Comparison of ENCODE assay signal across 8 cellular contexts in the genomic region with DNA sequence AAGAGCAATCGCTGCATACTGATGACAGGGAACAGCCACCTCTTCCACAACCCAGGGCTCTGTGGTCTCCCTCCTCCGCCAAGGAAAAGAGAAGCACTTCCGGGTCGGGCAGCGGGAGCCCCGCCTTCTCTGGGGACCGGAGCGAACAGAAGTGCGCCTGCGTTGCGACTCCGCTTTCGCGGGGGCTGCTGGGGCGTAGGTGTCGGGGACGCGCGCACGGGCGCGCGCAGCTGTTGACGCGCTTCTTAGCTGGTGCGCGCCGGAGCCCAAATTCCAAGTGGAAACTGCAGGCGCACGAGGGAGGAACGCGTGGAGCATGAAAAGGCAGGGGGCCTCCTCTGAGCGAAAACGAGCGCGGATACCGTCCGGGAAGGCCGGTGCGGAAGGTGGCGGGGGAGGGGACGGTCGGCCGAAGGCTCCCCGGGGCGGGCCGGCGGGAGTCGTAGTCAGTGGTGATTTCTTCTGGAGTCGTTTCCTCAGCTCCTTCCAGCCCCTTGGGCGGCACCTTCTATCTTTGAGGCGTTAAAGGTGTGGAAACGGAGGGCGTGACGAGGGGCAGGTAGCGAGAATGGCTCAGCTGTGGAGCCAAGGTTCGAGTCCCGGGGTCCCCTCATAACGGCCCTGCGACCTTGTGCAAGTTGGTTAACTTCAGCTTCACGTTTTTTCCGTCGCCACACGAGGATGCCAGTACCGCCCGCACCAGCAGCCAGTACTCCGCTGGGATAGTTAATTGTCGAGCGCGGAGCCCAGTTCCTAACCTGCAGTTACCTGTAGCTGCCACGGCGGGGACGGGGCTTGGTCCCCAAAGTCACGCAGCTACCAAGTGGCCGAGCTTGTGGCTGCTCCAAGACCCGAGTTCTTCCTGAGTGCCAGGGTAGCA. TPM values are rescaled to one million over a fixed set of nuclear protein-coding genes. Genes with fewer than 3 reads are reported as not detected.
A peak's percentile ranks its signal among the peaks of the same experiment; 100 is the strongest.
DNase-seq lines count a peak whose midpoint lies in the region; ATAC-seq and TF ChIP-seq lines count a peak whose summit lies in the region.

A gene (minus strand): TSS at position 95 of the 880 bp plus-strand sequence. CDS start 78 bp downstream, at position 17.
A gene with protein sequence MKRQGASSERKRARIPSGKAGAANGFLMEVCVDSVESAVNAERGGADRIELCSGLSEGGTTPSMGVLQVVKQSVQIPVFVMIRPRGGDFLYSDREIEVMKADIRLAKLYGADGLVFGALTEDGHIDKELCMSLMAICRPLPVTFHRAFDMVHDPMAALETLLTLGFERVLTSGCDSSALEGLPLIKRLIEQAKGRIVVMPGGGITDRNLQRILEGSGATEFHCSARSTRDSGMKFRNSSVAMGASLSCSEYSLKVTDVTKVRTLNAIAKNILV (plus strand): TSS at position 202 of the 880 bp plus-strand sequence. CDS start 115 bp downstream, at position 317.

- H2AFZ ChIP-seq in Loucy (ENCODE audit: low read length) = peak within 1 kb of the TSS; percentile 90

- peak within 1 kb of the TSS; percentile 98 to 100 for H3K27ac Mint-ChIP-seq in natural killer cell

- TF ChIP-seq CTCF in Loucy (conservative IDR thresholded peaks at IDR 0.05; ENCODE audit: low read length) (peak; percentile 47), natural killer cell (IDR thresholded peaks at IDR 0.05) (peak; percentile 31)

- no peaks in the 10 kb centered on the region for H3K9me3 Mint-ChIP-seq in natural killer cell

- peaks cover 35% of the 10 kb centered on the region for H3K79me2 ChIP-seq in Loucy (ENCODE audit: insufficient read depth, low read length)

- no peaks in the 10 kb centered on the region for H3K27me3 Mint-ChIP-seq in natural killer cell (ENCODE audit: low read depth in 2 of 2)

- H3K4me3 Mint-ChIP-seq in natural killer cell = peak within 1 kb of the TSS; percentile 100

- H3K9ac ChIP-seq in ES-I3 (ENCODE audit: low read depth, low read length) = peak within 1 kb of the TSS; percentile 96
- H3K9ac ChIP-seq in Loucy (ENCODE audit: low read depth, low read length, poor library complexity, severe bottlenecking) = peak within 1 kb of the TSS; percentile 94

- H3K4me3 ChIP-seq in H7 (ENCODE audit: insufficient read depth, low read depth, low read length) = peak within 1 kb of the TSS; percentile 89
- H3K4me3 ChIP-seq in Loucy (ENCODE audit: low read length, poor library complexity, severe bottlenecking) = peak within 1 kb of the TSS; percentile 97

- H3K36me3 ChIP-seq in ES-I3 (ENCODE audit: insufficient read depth, low read length) = peaks cover 7% of the 10 kb centered on the region; the same call in 1 of the 2 replicates
- H3K36me3 ChIP-seq in H7 (replicated peaks; ENCODE audit: control insufficient read depth, insufficient read depth, low read length) = peaks cover 6% of the 10 kb centered on the region
- H3K36me3 ChIP-seq in Loucy (ENCODE audit: insufficient read depth, low read length) = peaks cover 2% of the 10 kb centered on the region; the same call in 1 of the 2 replicates

- H3K36me3 Mint-ChIP-seq in natural killer cell = peaks cover 6% of the 10 kb centered on the region

- H4K20me1 ChIP-seq in Loucy (ENCODE audit: insufficient read depth, low read length, poor library complexity, severe bottlenecking) = peaks cover 6% of the 10 kb centered on the region

- no peaks in the 10 kb centered on the region for H3K9me2 ChIP-seq in Loucy (replicated peaks; ENCODE audit: low read depth, low read length)

- H3K27me3 ChIP-seq in H7 (ENCODE audit: control insufficient read depth, insufficient read depth, low read length) = no peaks in the 10 kb centered on the region
- H3K27me3 ChIP-seq in Loucy (ENCODE audit: insufficient read depth, low read length, poor library complexity, severe bottlenecking) = no peaks in the 10 kb centered on the region

- peaks cover 27 to 43% of the 10 kb centered on the region in 2 donors for H3K4me1 Mint-ChIP-seq in natural killer cell

- intact Hi-C loops in natural killer cell (cut with micrococcal nuclease) = loop anchor here (1.0 to 2.0 kb wide), 2 partner anchors 73 to 112 kb away; a partner anchor contains a TSS

- no peaks in the 10 kb centered on the region for H3K9me3 ChIP-seq in ES-I3 (ENCODE audit: control insufficient read depth, insufficient read depth, low read length)
- no peaks in the 10 kb centered on the region for H3K9me3 ChIP-seq in Loucy (ENCODE audit: insufficient read depth, low read depth, low read length)

- peak within 1 kb of the TSS; percentile 89 for H3K4me2 ChIP-seq in Loucy (ENCODE audit: low read depth, low read length, poor library complexity, severe bottlenecking)

- no peaks in the 10 kb centered on the region for H3F3A ChIP-seq in Loucy (ENCODE audit: low read depth)

- peak; percentile 96 for DNase-seq in H7
- peak; percentile 92 for DNase-seq in activated T-helper 9 cell treated with anti-CD3 and anti-CD28 coated beads, Interleukin-2, amount 50 U/mL, for 16 hours (ENCODE audit: low read depth)
- DNase-seq in fibroblast of peridontal ligament (ENCODE audit: extremely low read depth) = peak; percentile 95
- DNase-seq in natural killer cell = peak; percentile 93
- peak; percentile 92 for DNase-seq in stimulated activated naive CD4-positive, alpha-beta T cell treated with Interleukin-2 at 50 U/mL for 16 hours (lab: John Stamatoyannopoulos, UW)

- TF ChIP-seq POLR2A in Raji (IDR thresholded peaks at IDR 0.05; ENCODE audit: insufficient read depth, low read depth, low read length) = peak; percentile 90

- peak; percentile 93 to 96 (median 94) for ATAC-seq in natural killer cell

- H3K4me1 ChIP-seq in ES-I3 (ENCODE audit: insufficient read depth, low read length) (no peaks in the 10 kb centered on the region), Loucy (ENCODE audit: insufficient read depth, low read length, poor library complexity, severe bottlenecking) (peaks cover 20% of the 10 kb centered on the region)

RNA-seq across cellular contexts. Expression of the first gene that starts in this region (rescaled TPM):
- 41.7 and 58.4 TPM in 2 replicates for total RNA-seq in H7 (2014; rRNA removed; shearing (Covaris generic))
- 10 to 100 TPM; 17.1 to 27.9 (median 20.3) TPM for total RNA-seq in natural killer cell

RNA-seq across cellular contexts. Expression of the second gene that starts in this region (rescaled TPM):
- total RNA-seq in H7 (2014; rRNA removed; shearing (Covaris generic)) = 23.6 and 29.4 TPM in 2 replicates
- 10 to 100 TPM; 21.4 to 28.1 (median 23.5) TPM for total RNA-seq in natural killer cell

Comparison
In these comparisons a context has a peak if more than half of its experiments do, and no peak if none do; other contexts are left out.
1. Peak in every context shown above with its lines: DNase-seq, ATAC-seq and H3K4me3 ChIP-seq.